ENCODE assay signal across 8 cellular contexts in genomic region chr9:64774813-64775793, GRCh38.
DNase-seq lines count a peak whose midpoint lies in the region; ATAC-seq and TF ChIP-seq lines count a peak whose summit lies in the region.
"Not testable (repeated sequence)": the region's sequence is repeated elsewhere in the genome, so short reads cannot be mapped to it uniquely, and the experiment has no call there.

No MANE protein-coding gene starts in this region.

- in situ Hi-C loops in astrocyte of the cerebellum (cut with HindIII; ENCODE audit: low sequenced_read_pairs), result not testable (repeated sequence)

- H3K4me3 ChIP-seq in CD8-positive, alpha-beta memory T cell (ENCODE audit: low read length), result not testable (repeated sequence)
- H3K4me3 ChIP-seq in MG63, result peak overlapping the region; percentile 35; the same call in 1 of the 2 replicates
- H3K4me3 ChIP-seq in astrocyte of the cerebellum (ENCODE audit: low read depth, low read length), result peak overlapping the region; percentile 15
- peak overlapping the region; percentile 50 for H3K4me3 ChIP-seq in fibroblast of the aortic adventitia (ENCODE audit: low read depth, low read length)
- H3K4me3 ChIP-seq in thoracic aorta, result peak overlapping the region; percentile 66

- TF ChIP-seq CTCF in astrocyte of the cerebellum (IDR thresholded peaks at IDR 0.05; ENCODE audit: low read depth, low read length, missing control alignments); fibroblast of the aortic adventitia (IDR thresholded peaks at IDR 0.05; ENCODE audit: insufficient read depth, low read length); progenitor cell of endocrine pancreas (IDR thresholded peaks at IDR 0.05; ENCODE audit: unreplicated experiment); thoracic aorta (IDR thresholded peaks at IDR 0.05): not testable (repeated sequence)

- peak overlapping the region in 1 of 8 donors; percentile 6 for H3K27ac Mint-ChIP-seq in CD8-positive, alpha-beta memory T cell
- H3K27ac Mint-ChIP-seq in activated CD4-positive, alpha-beta T cell treated with anti-CD3 and anti-CD28 coated beads for 36 hours, result not testable (repeated sequence)
- H3K27ac Mint-ChIP-seq in progenitor cell of endocrine pancreas, result peak overlapping the region; percentile 27

- intact Hi-C loops in activated CD4-positive, alpha-beta T cell treated with anti-CD3 and anti-CD28 coated beads for 36 hours (cut with DNase I, micrococcal nuclease), result not testable (repeated sequence)

- H3K27me3 ChIP-seq in CD8-positive, alpha-beta memory T cell (ENCODE audit: insufficient read depth, low read length, poor library complexity, severe bottlenecking); MG63; thoracic aorta (replicated peaks; ENCODE audit: insufficient read depth): not testable (repeated sequence)

- peak in 3 of 5 donors; percentile 0 to 41 (median 13) for DNase-seq in CD8-positive, alpha-beta memory T cell
- DNase-seq in MG63 (peak; percentile 18), astrocyte of the cerebellum (ENCODE audit: low read depth) (peak; percentile 6), fibroblast of the aortic adventitia (ENCODE audit: low read depth) (peak; percentile 1), lung microvascular endothelial cell (ENCODE audit: low read depth in 2 of 2) (peak; percentile 29 to 31), progenitor cell of endocrine pancreas (ENCODE audit: low spot score, unreplicated experiment) (peak; percentile 7)
- peak; percentile 3 for DNase-seq in activated CD4-positive, alpha-beta T cell treated with anti-CD3 and anti-CD28 coated beads for 36 hours
- not testable (repeated sequence) for DNase-seq in thoracic aorta (ENCODE audit: low spot score)

- not testable (repeated sequence) for H3K27ac ChIP-seq in CD8-positive, alpha-beta memory T cell (ENCODE audit: low read depth, low read length); thoracic aorta

- H3K9me3 Mint-ChIP-seq in CD8-positive, alpha-beta memory T cell; activated CD4-positive, alpha-beta T cell treated with anti-CD3 and anti-CD28 coated beads for 36 hours (ENCODE audit: low read depth); progenitor cell of endocrine pancreas (ENCODE audit: low read depth): not testable (repeated sequence)

- not testable (repeated sequence) for H3K27me3 Mint-ChIP-seq in CD8-positive, alpha-beta memory T cell; activated CD4-positive, alpha-beta T cell treated with anti-CD3 and anti-CD28 coated beads for 36 hours
- peaks cover 25% of the 10 kb centered on the region for H3K27me3 Mint-ChIP-seq in progenitor cell of endocrine pancreas

- peak overlapping the region in 5 of 7 donors; percentile 2 to 63 (median 2) for H3K4me3 Mint-ChIP-seq in CD8-positive, alpha-beta memory T cell
- not testable (repeated sequence) for H3K4me3 Mint-ChIP-seq in activated CD4-positive, alpha-beta T cell treated with anti-CD3 and anti-CD28 coated beads for 36 hours
- H3K4me3 Mint-ChIP-seq in progenitor cell of endocrine pancreas (ENCODE audit: low read depth), result peak overlapping the region; percentile 54

- POLR2A ChIA-PET in CD8-positive, alpha-beta memory T cell (lab: Charles Lee); activated CD4-positive, alpha-beta T cell treated with anti-CD3 and anti-CD28 coated beads for 36 hours (lab: Charles Lee): not testable (repeated sequence)

- not testable (repeated sequence) for H3K36me3 ChIP-seq in CD8-positive, alpha-beta memory T cell (ENCODE audit: insufficient read depth, low read length); MG63; thoracic aorta

- ATAC-seq in activated CD4-positive, alpha-beta T cell treated with anti-CD3 and anti-CD28 coated beads for 36 hours; thoracic aorta (ENCODE audit: insufficient number of reproducible peaks, low FRiP score, low read depth): not testable (repeated sequence)

- H3K4me1 Mint-ChIP-seq in CD8-positive, alpha-beta memory T cell; activated CD4-positive, alpha-beta T cell treated with anti-CD3 and anti-CD28 coated beads for 36 hours; progenitor cell of endocrine pancreas (ENCODE audit: low read depth): not testable (repeated sequence)

- not testable (repeated sequence) for H3K9me3 ChIP-seq in CD8-positive, alpha-beta memory T cell (ENCODE audit: low read length); MG63; thoracic aorta

- not testable (repeated sequence) for H3K36me3 Mint-ChIP-seq in CD8-positive, alpha-beta memory T cell; activated CD4-positive, alpha-beta T cell treated with anti-CD3 and anti-CD28 coated beads for 36 hours (ENCODE audit: low read depth); progenitor cell of endocrine pancreas (ENCODE audit: insufficient read depth)

- not testable (repeated sequence) for H3K4me1 ChIP-seq in CD8-positive, alpha-beta memory T cell (ENCODE audit: insufficient read depth, low read length); thoracic aorta (ENCODE audit: control insufficient read depth in 1 of 2, low read depth in 2 of 2)

- CTCF ChIA-PET in CD8-positive, alpha-beta memory T cell (lab: Charles Lee); activated CD4-positive, alpha-beta T cell treated with anti-CD3 and anti-CD28 coated beads for 36 hours (lab: Charles Lee): not testable (repeated sequence)
